ENCODE assay signal across 1 cellular context in the genomic region with DNA sequence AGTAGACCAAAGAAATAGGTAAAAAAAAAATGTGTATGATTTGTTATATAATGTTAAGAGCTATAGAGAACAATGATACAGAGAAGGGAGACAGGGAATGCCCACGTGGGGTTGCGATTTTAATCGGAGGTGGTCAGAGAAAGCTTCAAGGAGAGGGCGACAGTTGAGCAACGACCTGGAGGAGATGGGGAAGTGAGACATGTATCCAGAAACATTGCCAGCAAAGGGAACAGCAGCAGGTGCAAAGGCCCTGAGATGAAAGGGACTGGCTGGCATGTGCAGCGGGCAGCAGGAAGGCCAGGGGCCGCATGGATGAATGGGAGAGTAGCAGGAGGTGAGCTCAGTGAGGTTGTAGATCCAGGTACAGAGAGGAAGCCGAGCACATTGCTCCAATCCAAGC.
TF ChIP-seq lines count a peak whose summit lies in the region.

No MANE protein-coding gene starts in this region.

TF ChIP-seq in HEK293, 187 proteins besides CTCF, POLR2A, EP300 and RAD21:
- TF ChIP-seq, protein P1, sequence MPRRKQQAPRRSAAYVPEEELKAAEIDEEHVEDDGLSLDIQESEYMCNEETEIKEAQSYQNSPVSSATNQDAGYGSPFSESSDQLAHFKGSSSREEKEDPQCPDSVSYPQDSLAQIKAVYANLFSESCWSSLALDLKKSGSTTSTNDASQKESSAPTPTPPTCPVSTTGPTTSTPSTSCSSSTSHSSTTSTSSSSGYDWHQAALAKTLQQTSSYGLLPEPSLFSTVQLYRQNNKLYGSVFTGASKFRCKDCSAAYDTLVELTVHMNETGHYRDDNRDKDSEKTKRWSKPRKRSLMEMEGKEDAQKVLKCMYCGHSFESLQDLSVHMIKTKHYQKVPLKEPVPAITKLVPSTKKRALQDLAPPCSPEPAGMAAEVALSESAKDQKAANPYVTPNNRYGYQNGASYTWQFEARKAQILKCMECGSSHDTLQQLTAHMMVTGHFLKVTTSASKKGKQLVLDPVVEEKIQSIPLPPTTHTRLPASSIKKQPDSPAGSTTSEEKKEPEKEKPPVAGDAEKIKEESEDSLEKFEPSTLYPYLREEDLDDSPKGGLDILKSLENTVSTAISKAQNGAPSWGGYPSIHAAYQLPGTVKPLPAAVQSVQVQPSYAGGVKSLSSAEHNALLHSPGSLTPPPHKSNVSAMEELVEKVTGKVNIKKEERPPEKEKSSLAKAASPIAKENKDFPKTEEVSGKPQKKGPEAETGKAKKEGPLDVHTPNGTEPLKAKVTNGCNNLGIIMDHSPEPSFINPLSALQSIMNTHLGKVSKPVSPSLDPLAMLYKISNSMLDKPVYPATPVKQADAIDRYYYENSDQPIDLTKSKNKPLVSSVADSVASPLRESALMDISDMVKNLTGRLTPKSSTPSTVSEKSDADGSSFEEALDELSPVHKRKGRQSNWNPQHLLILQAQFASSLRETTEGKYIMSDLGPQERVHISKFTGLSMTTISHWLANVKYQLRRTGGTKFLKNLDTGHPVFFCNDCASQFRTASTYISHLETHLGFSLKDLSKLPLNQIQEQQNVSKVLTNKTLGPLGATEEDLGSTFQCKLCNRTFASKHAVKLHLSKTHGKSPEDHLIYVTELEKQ (tag by site-specific recombination; IDR thresholded peaks at IDR 0.05; ENCODE audit: borderline replicate concordance), result no peak
- peak; percentile 27; the same call in 1 of the 2 replicates for TF ChIP-seq ZNF623 (tag by site-specific recombination; IDR thresholded peaks at IDR 0.05)
- TF ChIP-seq ZNF837 (tag by site-specific recombination; IDR thresholded peaks at IDR 0.05), result no peak
- no peak for TF ChIP-seq KLF9 (tag by site-specific recombination; IDR thresholded peaks at IDR 0.05; ENCODE audit: low read depth)
